Comparison of ENCODE assay signal across 12 cellular contexts in the genomic region with DNA sequence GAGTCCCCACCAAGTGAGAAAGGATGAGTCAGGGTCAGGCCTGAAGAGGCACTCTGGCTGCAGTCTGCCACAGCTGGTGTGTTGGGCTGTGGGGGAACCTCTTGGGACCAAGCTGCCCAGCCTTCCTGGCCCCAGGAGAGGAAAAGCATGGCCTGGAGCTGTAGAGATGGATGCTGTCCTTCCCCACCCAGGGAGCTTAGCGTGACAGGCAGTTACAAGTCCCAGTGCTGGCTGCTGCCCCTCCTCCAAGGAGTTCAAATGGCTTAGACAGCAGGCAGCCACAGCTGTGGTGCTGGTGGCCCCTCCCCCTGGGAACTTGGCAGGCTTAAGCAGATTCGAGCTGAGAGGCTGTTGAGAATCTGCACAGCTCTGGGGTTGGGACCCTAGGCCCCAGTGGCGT.
DNase-seq lines count a peak whose midpoint lies in the region; ATAC-seq and TF ChIP-seq lines count a peak whose summit lies in the region.
"Had no signal": no experiment of that assay in that cellular context is flagged by ENCODE, and none has a peak within 500 bp of the region (broad histone marks: within the 10 kb centered on the region; RNA-seq: fewer than 3 reads in every experiment).

No MANE protein-coding gene starts in this region.

- ATAC-seq in GM18907 (IDR thresholded peaks at IDR 0.05; ENCODE audit: unreplicated experiment) = no peak
- ATAC-seq: left lung had no signal

- H3K4me3 ChIP-seq in fibroblast of the aortic adventitia (ENCODE audit: low read depth, low read length) = no peak overlapping the region
- H3K4me3 ChIP-seq: left lung, vagina had no signal

- TF ChIP-seq CTCF in fibroblast of the aortic adventitia (IDR thresholded peaks at IDR 0.05; ENCODE audit: insufficient read depth, low read length) = no peak

- peak; percentile 28 for DNase-seq in NCI-H345 (lab: John Stamatoyannopoulos, UW)
- DNase-seq in NCI-H345 treated with DMSO at 0.1 percent for 48 hours (lab: John Stamatoyannopoulos, UW; ENCODE audit: unreplicated experiment) = no peak
- DNase-seq in NCI-H82 treated with DMSO at 0.1 percent for 48 hours (lab: John Stamatoyannopoulos, UW; ENCODE audit: unreplicated experiment) = peak; percentile 80
- DNase-seq in fibroblast of the aortic adventitia (ENCODE audit: low read depth) = peak; percentile 43
- peak; percentile 24 for DNase-seq in retina
- DNase-seq in cortex of kidney (lab: John Stamatoyannopoulos, UW) = no peak
- DNase-seq in T-helper 1 cell = no peak
- DNase-seq: activated CD4-positive, alpha-beta T cell treated with anti-CD3 and anti-CD28 coated beads for 1 hour; activated naive CD4-positive, alpha-beta T cell treated with anti-CD3 and anti-CD28 coated beads for 36 hours had no signal

Comparison
In these comparisons a context has a peak if more than half of its experiments do, and no peak if none do; other contexts are left out.
1. DNase-seq: peak in NCI-H345 (single experiment), NCI-H82 treated with DMSO at 0.1 percent for 48 hours (single experiment), fibroblast of the aortic adventitia (single experiment) and retina (single experiment); none in NCI-H345 treated with DMSO at 0.1 percent for 48 hours (single experiment), cortex of kidney (single experiment) and T-helper 1 cell (0 of 5).